Comparison of ENCODE assay signal across 11 cellular contexts in the genomic region with DNA sequence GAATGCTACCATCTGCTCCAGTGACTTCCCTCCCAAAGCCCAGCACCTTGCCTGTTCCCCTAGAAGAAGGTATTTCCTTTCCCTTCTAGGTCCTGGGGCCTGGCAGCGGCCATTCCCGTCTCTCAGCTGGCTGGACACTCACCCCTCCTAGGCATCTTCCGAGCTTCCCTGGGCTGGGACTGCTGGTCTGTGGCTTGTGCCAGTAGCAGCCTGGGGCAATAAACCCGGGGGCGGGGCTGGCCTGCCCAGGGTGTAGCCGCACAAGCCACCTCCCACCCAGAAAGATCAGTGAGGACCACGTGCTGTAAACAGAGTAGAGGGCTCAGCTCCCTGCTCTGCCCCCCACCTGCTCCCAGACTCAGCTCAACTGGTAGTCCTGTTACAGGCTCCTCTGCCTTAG. TPM values are rescaled to one million over a fixed set of nuclear protein-coding genes. Genes with fewer than 3 reads are reported as not detected.
DNase-seq lines count a peak whose midpoint lies in the region; ATAC-seq, FAIRE-seq and TF ChIP-seq lines count a peak whose summit lies in the region.
"Had no signal": no experiment of that assay in that cellular context is flagged by ENCODE, and none has a peak within 500 bp of the region (broad histone marks: within the 10 kb centered on the region; RNA-seq: fewer than 3 reads in every experiment).

No MANE protein-coding gene starts in this region.

- ATAC-seq in K562 (no peak), GM19351 (IDR thresholded peaks at IDR 0.05; ENCODE audit: unreplicated experiment) (no peak), upper lobe of left lung (ENCODE audit: low FRiP score in 2 of 2) (no peak)

- TF ChIP-seq CTCF in K562 (IDR thresholded peaks at IDR 0.05 in 2 of 3, conservative IDR thresholded peaks at IDR 0.05 in 1 of 3; ENCODE audit: insufficient read depth in 2 of 3, low read depth in 1 of 3, low read length in 3 of 3), result no peak
- no peak for TF ChIP-seq CTCF in upper lobe of left lung (IDR thresholded peaks at IDR 0.05)

- TF ChIP-seq RAD21 in K562 (CRISPR knock-in tag; conservative IDR thresholded peaks at IDR 0.05 in 1 of 2, IDR thresholded peaks at IDR 0.05 in 1 of 2), result no peak

- peaks cover 32% of the 10 kb centered on the region for H4K20me1 ChIP-seq in K562 (replicated peaks; ENCODE audit: control insufficient read depth, insufficient read depth, low read length)

- FAIRE-seq in K562 (lab: Jason Lieb, UNC), result no peak
- FAIRE-seq: GM12891 had no signal

- no peak overlapping the region for H3K4me3 ChIP-seq in K562
- no peak overlapping the region for H3K4me3 ChIP-seq in upper lobe of left lung

- WGBS in K562 (ENCODE audit: insufficient coverage, low coverage, missing lambda C conversion rate), result 8% methylated on average over 7 of the region's 7 CpGs
- 83 to 86% methylated on average over 3 to 7 of the region's 7 CpGs for WGBS in upper lobe of left lung, 2 donors

- H3K4me1 ChIP-seq in K562 (replicated peaks in 1 of 2; ENCODE audit: control insufficient read depth in 2 of 2, insufficient read depth in 2 of 2, low read length in 2 of 2) (peaks cover 0 to 28% of the 10 kb centered on the region in 2 experiments; a peak in 2 of 5 replicates), upper lobe of left lung (peaks cover 0 to 4% (median 2%) of the 10 kb centered on the region in 4 donors)

- H2AFZ ChIP-seq in K562 (ENCODE audit: low read depth, low read length), result no peak overlapping the region

- in situ Hi-C loops in K562 (cut with MboI), result no loop called here

- H3K27ac ChIP-seq in K562 (ENCODE audit: extremely low read depth, low read depth, low read length), result no peak overlapping the region
- no peak overlapping the region for H3K27ac ChIP-seq in upper lobe of left lung

- intact Hi-C loops in K562 (cut with micrococcal nuclease), result no loop called here

- H3K36me3 ChIP-seq in K562 (ENCODE audit: control insufficient read depth, insufficient read depth, low read length), result no peaks in the 10 kb centered on the region
- no peaks in the 10 kb centered on the region for H3K36me3 ChIP-seq in upper lobe of left lung

- TF ChIP-seq EP300 in K562 (IDR thresholded peaks at IDR 0.05; ENCODE audit: low read length) (no peak), upper lobe of left lung (IDR thresholded peaks at IDR 0.05) (no peak)

- DNase-seq in Ammon's horn (ENCODE audit: low spot score) (peak; percentile 84), HT-29 (ENCODE audit: low spot score) (peak; percentile 93), K562 (ENCODE audit: extremely low read depth in 1 of 4, low spot score in 3 of 4) (no peak), medulla oblongata (ENCODE audit: extremely low spot score) (peak; percentile 84), NCI-H1417 (lab: John Stamatoyannopoulos, UW) (no peak), OCI-M2 (lab: John Stamatoyannopoulos, UW; ENCODE audit: unreplicated experiment) (no peak), upper lobe of left lung (no peak)
- DNase-seq: activated naive CD8-positive, alpha-beta T cell treated with anti-CD3 and anti-CD28 coated beads for 36 hours had no signal

- TF ChIP-seq POLR2A in K562 (conservative IDR thresholded peaks at IDR 0.05) (no peak), upper lobe of left lung (IDR thresholded peaks at IDR 0.05) (no peak)

- no peak overlapping the region for H3K4me2 ChIP-seq in K562 (ENCODE audit: insufficient read depth, low read length)

- CTCF ChIA-PET in K562 (lab: Yijun Ruan, JAX; ENCODE audit: low intra/inter-chr PET ratio), result no interaction called here

- peaks cover 8% of the 10 kb centered on the region in 2 experiments; a peak in 3 of 5 replicates for H3K27me3 ChIP-seq in K562 (ENCODE audit: control insufficient read depth in 2 of 2, insufficient read depth in 2 of 2, low read length in 2 of 2)
- H3K27me3 ChIP-seq in upper lobe of left lung, result no peaks in the 10 kb centered on the region

- POLR2A ChIA-PET in K562 (lab: Yijun Ruan, JAX), result no interaction called here

- H3K79me2 ChIP-seq in K562 (ENCODE audit: control insufficient read depth, insufficient read depth, low read length), result no peaks in the 10 kb centered on the region

- H3K9ac ChIP-seq in K562 (ENCODE audit: insufficient read depth in 1 of 2, low read depth in 2 of 2, low read length in 2 of 2), result peak overlapping the region in 1 of 2 experiments; percentile 20; a peak in 1 of 4 replicates

- no TSS peak for BruUV-seq in K562 (replicated peaks; lab: Mats Ljungman, UMichigan)

- H3K9me3 ChIP-seq in K562 (replicated peaks; ENCODE audit: control insufficient read depth, insufficient read depth, low read depth, low read length) (no peaks in the 10 kb centered on the region), upper lobe of left lung (no peaks in the 10 kb centered on the region)

- H3K9me1 ChIP-seq in K562 (ENCODE audit: control insufficient read depth, insufficient read depth, low read length), result no peaks in the 10 kb centered on the region

RNA-seq across cellular contexts. Expression of gene LIPE, which starts 15.0 kb away (rescaled TPM):
- 88.7 and 91.3 TPM in 2 replicates for total RNA-seq in HT-29 (2014; rRNA removed; shearing (Covaris generic))
- total RNA-seq in K562 (2011; cell fraction: chromatin; rRNA removed; ENCODE audit: low replicate concordance), result not detected in 2 replicates
- not detected in 2 replicates for total RNA-seq in K562 (2011; cell fraction: nucleolus; rRNA removed)
- total RNA-seq in K562 (2011; cell fraction: nucleoplasm; rRNA removed), result not detected in 2 replicates
- total RNA-seq in K562 (2014; rRNA removed) (not detected in 2 replicates), K562 (2014; rRNA removed; fragmentation: Illumina TruSeq; extraction: Trizol) (not detected in 2 replicates), K562 (2015; rRNA removed; fragmentation: Illumina TruSeq; extraction: Trizol) (not detected in 2 replicates), K562 (2021) (0.22 and 0.27 TPM in 2 replicates), upper lobe of left lung (1 to 10 TPM; 1.3 to 6.2 (median 4.2) TPM)
- polyA plus RNA-seq in K562 (2011; rRNA removed) (not detected in 2 replicates), K562 (2014; fragmentation: Illumina TruSeq; extraction: Trizol) (not detected in 2 replicates), K562 (2014; fragmentation: Nextera tagmentation; extraction: Ambion mirVana) (not detected), K562 (2014; rRNA removed) (not detected in 2 replicates)
- not detected in 2 replicates for polyA plus RNA-seq in K562 (2011; cell fraction: cytosol; rRNA removed)
- not detected in 2 replicates for polyA plus RNA-seq in K562 (2011; cell fraction: nucleus; rRNA removed)
- polyA plus RNA-seq in K562 (2012), result 0.05 and 0.43 TPM in 2 replicates
- not detected in 2 replicates for polyA minus RNA-seq in K562 (2011; rRNA and poly(A)+ RNA removed)
- polyA minus RNA-seq in K562 (2011; cell fraction: cytosol; rRNA and poly(A)+ RNA removed), result not detected in 2 replicates
- polyA minus RNA-seq in K562 (2011; cell fraction: nucleus; rRNA and poly(A)+ RNA removed), result not detected in 2 replicates

RNA-seq across cellular contexts. Expression of gene CNFN, which starts 22.1 kb away (rescaled TPM):
- 4.3 and 6.6 TPM in 2 replicates for total RNA-seq in HT-29 (2014; rRNA removed; shearing (Covaris generic))
- not detected in 2 replicates for total RNA-seq in K562 (2011; cell fraction: chromatin; rRNA removed; ENCODE audit: low replicate concordance)
- not detected in 2 replicates for total RNA-seq in K562 (2011; cell fraction: nucleolus; rRNA removed)
- total RNA-seq in K562 (2011; cell fraction: nucleoplasm; rRNA removed), result not detected in 2 replicates
- total RNA-seq in K562 (2014; rRNA removed) (0.94 TPM in 1 of 2 replicates, not detected in the other), K562 (2014; rRNA removed; fragmentation: Illumina TruSeq; extraction: Trizol) (not detected in 2 replicates), K562 (2015; rRNA removed; fragmentation: Illumina TruSeq; extraction: Trizol) (not detected in 2 replicates), K562 (2021) (0.35 TPM in 1 of 2 replicates, not detected in the other), upper lobe of left lung (10 to 100 TPM in 1 of 6 donors, under 1 TPM in 2, not detected in 3; 0.46 to 32.5 (median 0.94) TPM)
- polyA plus RNA-seq in K562 (2011; rRNA removed) (0.18 TPM in 1 of 2 replicates, not detected in the other), K562 (2014; fragmentation: Illumina TruSeq; extraction: Trizol) (0.47 TPM in 1 of 2 replicates, not detected in the other), K562 (2014; fragmentation: Nextera tagmentation; extraction: Ambion mirVana) (under 1 TPM in 1 of 2 experiments, not detected in 1; 0.18 TPM), K562 (2014; rRNA removed) (0.52 and 1.8 TPM in 2 replicates)
- 0.22 and 1.2 TPM in 2 replicates for polyA plus RNA-seq in K562 (2011; cell fraction: cytosol; rRNA removed)
- polyA plus RNA-seq in K562 (2011; cell fraction: nucleus; rRNA removed), result 0.33 TPM in 1 of 2 replicates, not detected in the other
- polyA plus RNA-seq in K562 (2012), result 0.66 and 0.79 TPM in 2 replicates
- not detected in 2 replicates for polyA minus RNA-seq in K562 (2011; rRNA and poly(A)+ RNA removed)
- not detected in 2 replicates for polyA minus RNA-seq in K562 (2011; cell fraction: cytosol; rRNA and poly(A)+ RNA removed)
- not detected in 2 replicates for polyA minus RNA-seq in K562 (2011; cell fraction: nucleus; rRNA and poly(A)+ RNA removed)
- total RNA-seq: activated naive CD8-positive, alpha-beta T cell treated with anti-CD3 and anti-CD28 coated beads for 36 hours; pulmonary artery endothelial cell had no signal

RNA-seq across cellular contexts. Expression of gene CXCL17, which starts 30.5 kb away (rescaled TPM):
- 0.61 TPM in 1 of 2 replicates, not detected in the other for total RNA-seq in HT-29 (2014; rRNA removed; shearing (Covaris generic))
- total RNA-seq in K562 (2011; cell fraction: chromatin; rRNA removed; ENCODE audit: low replicate concordance), result not detected in 2 replicates
- total RNA-seq in K562 (2011; cell fraction: nucleolus; rRNA removed), result not detected in 2 replicates
- not detected in 2 replicates for total RNA-seq in K562 (2011; cell fraction: nucleoplasm; rRNA removed)
- total RNA-seq in K562 (2014; rRNA removed), result not detected in 2 replicates
- total RNA-seq in K562 (2014; rRNA removed; fragmentation: Illumina TruSeq; extraction: Trizol), result not detected in 2 replicates
- total RNA-seq in K562 (2015; rRNA removed; fragmentation: Illumina TruSeq; extraction: Trizol), result not detected in 2 replicates
- total RNA-seq in K562 (2021), result not detected in 2 replicates
- polyA plus RNA-seq in K562 (2011; rRNA removed), result not detected in 2 replicates
- not detected in 2 replicates for polyA plus RNA-seq in K562 (2011; cell fraction: cytosol; rRNA removed)
- polyA plus RNA-seq in K562 (2011; cell fraction: nucleus; rRNA removed), result not detected in 2 replicates
- 0.14 and 0.19 TPM in 2 replicates for polyA plus RNA-seq in K562 (2012)
- polyA plus RNA-seq in K562 (2014; fragmentation: Illumina TruSeq; extraction: Trizol), result 0.10 TPM in 1 of 2 replicates, not detected in the other
- polyA plus RNA-seq in K562 (2014; fragmentation: Nextera tagmentation; extraction: Ambion mirVana), result under 1 TPM in 1 of 2 experiments, not detected in 1; 0.15 TPM
- not detected in 2 replicates for polyA plus RNA-seq in K562 (2014; rRNA removed)
- not detected in 2 replicates for polyA minus RNA-seq in K562 (2011; rRNA and poly(A)+ RNA removed)
- not detected in 2 replicates for polyA minus RNA-seq in K562 (2011; cell fraction: cytosol; rRNA and poly(A)+ RNA removed)
- not detected in 2 replicates for polyA minus RNA-seq in K562 (2011; cell fraction: nucleus; rRNA and poly(A)+ RNA removed)
- 100 to 1,000 TPM in 3 of 6 donors, 10 to 100 TPM in 3; 31.4 to 155 (median 92.3) TPM for total RNA-seq in upper lobe of left lung
- total RNA-seq: activated naive CD8-positive, alpha-beta T cell treated with anti-CD3 and anti-CD28 coated beads for 36 hours; pulmonary artery endothelial cell had no signal

Comparison
In these comparisons a context has a peak if more than half of its experiments do, and no peak if none do; other contexts are left out.
1. DNase-seq: peak in Ammon's horn (single experiment), HT-29 (single experiment) and medulla oblongata (single experiment); none in K562 (0 of 4), NCI-H1417 (0 of 3), OCI-M2 (single experiment) and upper lobe of left lung (0 of 2).
2. RNA of gene LIPE, which starts 15.0 kb away (total RNA-seq): 88.7 to 91.3 TPM in HT-29; 1.3 to 6.2 TPM in upper lobe of left lung and 0.22 to 0.27 TPM in K562; every median in the first group is over 10 times any median in the second.
3. RNA of gene CXCL17, which starts 30.5 kb away (total RNA-seq): 31.4 to 155 TPM in upper lobe of left lung; 0.61 TPM in HT-29 and not detected in K562; every median in the first group is over 10 times any median in the second.